ENCODE assay signal across 8 cellular contexts in the genomic region with DNA sequence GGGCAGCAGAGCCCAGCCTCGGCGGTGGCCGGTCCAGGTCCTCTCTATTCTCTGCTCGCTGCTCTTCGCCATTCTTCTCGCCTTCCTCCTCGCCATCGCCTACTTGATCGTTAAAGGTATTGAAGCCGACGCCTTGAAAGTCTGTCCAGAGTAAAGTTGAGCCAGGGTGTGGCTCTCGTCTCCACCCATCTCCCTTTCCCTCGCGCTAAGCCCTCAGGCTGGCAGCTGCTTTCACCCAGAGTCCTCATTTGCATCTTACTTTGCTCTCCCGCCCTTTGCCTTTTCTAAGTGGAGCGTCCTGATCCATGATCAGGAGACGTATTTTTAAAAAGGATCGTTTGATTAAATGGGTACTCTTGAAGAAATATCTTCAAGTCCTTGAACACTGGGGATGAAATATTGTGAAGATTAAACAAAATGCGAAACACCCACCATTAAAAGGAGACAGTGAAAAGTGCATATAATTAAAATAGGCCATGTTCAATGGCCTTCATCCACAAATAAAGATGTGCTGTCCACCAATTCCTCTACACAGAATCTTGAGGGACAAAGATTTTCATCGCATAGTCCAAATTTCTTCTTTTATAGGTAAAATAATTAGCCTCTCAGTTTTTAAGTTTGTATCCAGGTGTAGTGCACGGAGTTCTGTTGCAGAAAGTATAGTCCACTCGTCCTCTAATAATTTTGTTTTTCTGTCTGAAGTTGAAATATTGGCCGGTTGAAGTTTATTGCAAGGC. TPM values are rescaled to one million over a fixed set of nuclear protein-coding genes. Genes with fewer than 3 reads are reported as not detected.
DNase-seq lines count a peak whose midpoint lies in the region; ATAC-seq and TF ChIP-seq lines count a peak whose summit lies in the region.

No MANE protein-coding gene starts in this region.

- no peaks in the 10 kb centered on the region for H3K9me3 Mint-ChIP-seq in HFFc6
- H3K9me3 Mint-ChIP-seq in dendritic cell treated with granulocyte-macrophage colony-stimulating factor and Interleukin-4, amounts not matched to agents 40 ng/mL and 50 ng/mL, for 4 days: no peaks in the 10 kb centered on the region

- H3K23ac ChIP-seq in mesenchymal stem cell (ENCODE audit: low read length in 2 of 2): no peak overlapping the region

- no peak overlapping the region for H2BK15ac ChIP-seq in mesenchymal stem cell (ENCODE audit: low read depth, poor library complexity, severe bottlenecking)

- H3K27me3 Mint-ChIP-seq in HFFc6 (ENCODE audit: insufficient read depth): peaks cover 2% of the 10 kb centered on the region; the same call in 1 of the 2 replicates
- H3K27me3 Mint-ChIP-seq in dendritic cell treated with granulocyte-macrophage colony-stimulating factor and Interleukin-4, amounts not matched to agents 40 ng/mL and 50 ng/mL, for 4 days: no peaks in the 10 kb centered on the region

- TF ChIP-seq POLR2A in vagina (IDR thresholded peaks at IDR 0.05): no peak

- peak overlapping the region in 1 of 2 experiments; percentile 88 for H3K14ac ChIP-seq in mesenchymal stem cell (ENCODE audit: low read length in 2 of 2)

- H3K27me3 ChIP-seq in MG63 (no peaks in the 10 kb centered on the region), RWPE2 (ENCODE audit: insufficient read depth, poor library complexity, severe bottlenecking) (no peaks in the 10 kb centered on the region), mesenchymal stem cell (ENCODE audit: control insufficient read depth in 1 of 2, insufficient read depth in 1 of 2, low read length in 2 of 2) (no peaks in the 10 kb centered on the region), vagina (no peaks in the 10 kb centered on the region)

- peaks cover 22% of the 10 kb centered on the region for H3K36me3 ChIP-seq in MG63
- H3K36me3 ChIP-seq in RWPE2 (ENCODE audit: low read depth): peaks cover 45% of the 10 kb centered on the region
- H3K36me3 ChIP-seq in mesenchymal stem cell (ENCODE audit: control insufficient read depth in 1 of 2, insufficient read depth in 2 of 2, low read depth in 1 of 2, low read length in 2 of 2): peaks cover 0 to 34% of the 10 kb centered on the region in 2 experiments
- peaks cover 0 to 5% of the 10 kb centered on the region in 2 donors for H3K36me3 ChIP-seq in vagina

- DNase-seq in GM04503 (ENCODE audit: low read depth): peak; percentile 5
- peak; percentile 39 for DNase-seq in HFFc6
- peak; percentile 71 for DNase-seq in MG63
- peak; percentile 75 for DNase-seq in RWPE2 (ENCODE audit: low spot score)
- peak; percentile 53 for DNase-seq in mesenchymal stem cell
- DNase-seq in vagina (ENCODE audit: extremely low spot score in 2 of 2): no peak

- peak overlapping the region; percentile 5 to 99 for H3K18ac ChIP-seq in mesenchymal stem cell (ENCODE audit: low read depth in 1 of 2, low read length in 2 of 2)

- peak overlapping the region; percentile 83 to 91 for H3K4ac ChIP-seq in mesenchymal stem cell (ENCODE audit: low read depth in 1 of 2, low read length in 2 of 2)

- H4K8ac ChIP-seq in mesenchymal stem cell (ENCODE audit: low read length): no peak overlapping the region

- H3K4me2 ChIP-seq in mesenchymal stem cell (ENCODE audit: low read length, poor library complexity, severe bottlenecking): peak overlapping the region; percentile 73

- H2BK5ac ChIP-seq in mesenchymal stem cell (ENCODE audit: low read depth, low read length, poor library complexity, severe bottlenecking): no peak overlapping the region

- peaks cover 28% of the 10 kb centered on the region for H3K36me3 Mint-ChIP-seq in HFFc6 (ENCODE audit: low read depth)
- peaks cover 71% of the 10 kb centered on the region for H3K36me3 Mint-ChIP-seq in dendritic cell treated with granulocyte-macrophage colony-stimulating factor and Interleukin-4, amounts not matched to agents 40 ng/mL and 50 ng/mL, for 4 days (ENCODE audit: low read depth)

- H3K79me1 ChIP-seq in mesenchymal stem cell (replicated peaks; ENCODE audit: low read length, poor library complexity, severe bottlenecking): peaks cover 4% of the 10 kb centered on the region

- H3K9me3 ChIP-seq in MG63 (no peaks in the 10 kb centered on the region), RWPE2 (ENCODE audit: severe bottlenecking) (no peaks in the 10 kb centered on the region), mesenchymal stem cell (ENCODE audit: control insufficient read depth, low read length) (no peaks in the 10 kb centered on the region), vagina (no peaks in the 10 kb centered on the region)

- intact Hi-C loops in dendritic cell treated with granulocyte-macrophage colony-stimulating factor and Interleukin-4, amounts not matched to agents 40 ng/mL and 50 ng/mL, for 4 days (cut with micrococcal nuclease): loop anchor here (5.0 to 10.0 kb wide), 3 partner anchors 542 to 894 kb away; a partner anchor contains a TSS
- intact Hi-C loops in vagina (cut with DNase I): no loop called here

- H2AFZ ChIP-seq in mesenchymal stem cell (ENCODE audit: low read depth, low read length): peak overlapping the region; percentile 89

- H3K27ac ChIP-seq in 22Rv1: peak overlapping the region; percentile 86
- peak overlapping the region; percentile 84 for H3K27ac ChIP-seq in RWPE2 (ENCODE audit: poor library complexity, severe bottlenecking)
- peak overlapping the region; percentile 29 for H3K27ac ChIP-seq in mesenchymal stem cell (ENCODE audit: low read length, poor library complexity, severe bottlenecking)
- H3K27ac ChIP-seq in vagina: peak overlapping the region; percentile 97

- H3K4me3 ChIP-seq in MG63: peak overlapping the region; percentile 93
- H3K4me3 ChIP-seq in RWPE2 (ENCODE audit: severe bottlenecking): peak overlapping the region; percentile 80
- peak overlapping the region; percentile 93 to 95 for H3K4me3 ChIP-seq in mesenchymal stem cell (ENCODE audit: insufficient read depth in 1 of 2, low read depth in 1 of 2, low read length in 2 of 2)
- peak overlapping the region; percentile 75 to 83 for H3K4me3 ChIP-seq in vagina

- H2BK12ac ChIP-seq in mesenchymal stem cell (ENCODE audit: low read length in 2 of 2): no peak overlapping the region

- peak; percentile 46 for ATAC-seq in RWPE2 (ENCODE audit: low read depth)

- H3K4me1 ChIP-seq in RWPE2 (ENCODE audit: insufficient read depth, poor library complexity, severe bottlenecking): peaks cover 10% of the 10 kb centered on the region
- H3K4me1 ChIP-seq in mesenchymal stem cell (ENCODE audit: control insufficient read depth, insufficient read depth, low read depth, low read length): peaks cover 1% of the 10 kb centered on the region
- peaks cover 55% of the 10 kb centered on the region for H3K4me1 ChIP-seq in vagina

- H4K91ac ChIP-seq in mesenchymal stem cell (ENCODE audit: low read length): no peak overlapping the region

- TF ChIP-seq CTCF in 22Rv1 (IDR thresholded peaks at IDR 0.05) (no peak), HFFc6 (IDR thresholded peaks at IDR 0.05) (no peak), RWPE2 (IDR thresholded peaks at IDR 0.05; ENCODE audit: poor library complexity, severe bottlenecking) (no peak), vagina (IDR thresholded peaks at IDR 0.05) (no peak)

- H2BK120ac ChIP-seq in mesenchymal stem cell (ENCODE audit: low read depth, low read length): no peak overlapping the region

- peak overlapping the region; percentile 95 for H3K27ac Mint-ChIP-seq in HFFc6
- peak overlapping the region; percentile 96 for H3K27ac Mint-ChIP-seq in dendritic cell treated with granulocyte-macrophage colony-stimulating factor and Interleukin-4, amounts not matched to agents 40 ng/mL and 50 ng/mL, for 4 days

- H3K4me1 Mint-ChIP-seq in HFFc6 (ENCODE audit: low read depth): peaks cover 49% of the 10 kb centered on the region
- peaks cover 31% of the 10 kb centered on the region for H3K4me1 Mint-ChIP-seq in dendritic cell treated with granulocyte-macrophage colony-stimulating factor and Interleukin-4, amounts not matched to agents 40 ng/mL and 50 ng/mL, for 4 days (ENCODE audit: low read depth)

- 3% methylated on average over 19 of the region's 23 CpGs for WGBS in mesenchymal stem cell

- H3K4me3 Mint-ChIP-seq in HFFc6: peak overlapping the region; percentile 100
- H3K4me3 Mint-ChIP-seq in dendritic cell treated with granulocyte-macrophage colony-stimulating factor and Interleukin-4, amounts not matched to agents 40 ng/mL and 50 ng/mL, for 4 days: peak overlapping the region; percentile 92

- H2AK5ac ChIP-seq in mesenchymal stem cell (ENCODE audit: low read length, severe bottlenecking): no peak overlapping the region

- H3K9ac ChIP-seq in mesenchymal stem cell (ENCODE audit: low read length): peak overlapping the region; percentile 99

RNA-seq across cellular contexts. Expression of a gene that starts 0.7 kb away (rescaled TPM):
- 10 to 100 TPM in 5 of 6 experiments, 1 to 10 TPM in 1; 9.2 to 32.0 (median 24.3) TPM for total RNA-seq in HFFc6 (2021; fragmentation: NEBNext Ultra II Directional; extraction: Animal tissue kit (Norgen Biotek cat#: 25700))
- total RNA-seq in MG63 (2014; rRNA removed; shearing (Covaris generic); ENCODE audit: low replicate concordance): 29.5 and 37.4 TPM in 2 replicates
- polyA plus RNA-seq in mesenchymal stem cell (2013, experiment 1 of 2): 13.3 TPM
- 16.6 TPM for polyA plus RNA-seq in mesenchymal stem cell (2013, experiment 2 of 2)
- 15.2 TPM for total RNA-seq in vagina

RNA-seq across cellular contexts. Expression of a gene that starts 1.8 kb away (rescaled TPM):
- total RNA-seq in HFFc6 (2021; fragmentation: NEBNext Ultra II Directional; extraction: Animal tissue kit (Norgen Biotek cat#: 25700)): 100 to 1,000 TPM in 3 of 6 experiments, 10 to 100 TPM in 3; 88.8 to 105 (median 99.1) TPM
- total RNA-seq in MG63 (2014; rRNA removed; shearing (Covaris generic); ENCODE audit: low replicate concordance): 145 and 165 TPM in 2 replicates
- 170 TPM for polyA plus RNA-seq in mesenchymal stem cell (2013, experiment 1 of 2)
- polyA plus RNA-seq in mesenchymal stem cell (2013, experiment 2 of 2): 163 TPM
- total RNA-seq in vagina: 74.6 TPM

Comparison
In these comparisons a context has a peak if more than half of its experiments do, and no peak if none do; other contexts are left out.
1. H3K27ac ChIP-seq: peak in every context shown above with its lines; median percentile 97 in vagina; 86 in 22Rv1; 84 in RWPE2; 29 in mesenchymal stem cell.
2. DNase-seq: peak in GM04503 (single experiment), HFFc6 (single experiment), MG63 (single experiment), RWPE2 (single experiment) and mesenchymal stem cell (single experiment); none in vagina (0 of 2).
3. Peak in every context shown above with its lines, with median percentiles within 50 percentile points of each other: H3K4me3 ChIP-seq.